ENCODE assay signal across 16 cellular contexts in genomic region chr11:84794663-84795443, GRCh38.
DNase-seq lines count a peak whose midpoint lies in the region; ATAC-seq and TF ChIP-seq lines count a peak whose summit lies in the region.
"Had no signal": no experiment of that assay in that cellular context is flagged by ENCODE, and none has a peak within 500 bp of the region (broad histone marks: within the 10 kb centered on the region; RNA-seq: fewer than 3 reads in every experiment).

No MANE protein-coding gene starts in this region.

- no peak overlapping the region for H3K18ac ChIP-seq in neuronal stem cell (ENCODE audit: low read length)

- H2AFZ ChIP-seq in neuronal stem cell (ENCODE audit: low read length): no peak overlapping the region

- ATAC-seq in aorta (ENCODE audit: low FRiP score) (peak; percentile 22), left colon (no peak)
- no peak for ATAC-seq in CD4-positive, alpha-beta T cell (ENCODE audit: poor library complexity)
- ATAC-seq: CD8-positive, alpha-beta T cell had no signal

- H3K36me3 Mint-ChIP-seq in chondrocyte (ENCODE audit: low read depth): no peaks in the 10 kb centered on the region
- H3K36me3 Mint-ChIP-seq in CD4-positive, alpha-beta T cell (ENCODE audit: low read depth): no peaks in the 10 kb centered on the region
- H3K36me3 Mint-ChIP-seq: CD8-positive, alpha-beta T cell had no signal

- no peak overlapping the region for H2BK12ac ChIP-seq in neuronal stem cell (ENCODE audit: low read length)

- H2BK15ac ChIP-seq in neuronal stem cell (ENCODE audit: low read length): no peak overlapping the region

- no peak overlapping the region for H3K9ac ChIP-seq in neuronal stem cell (ENCODE audit: low read depth, low read length, poor library complexity)

- no peak overlapping the region for H3K4me2 ChIP-seq in neuronal stem cell (ENCODE audit: insufficient read depth, low read length, poor library complexity, severe bottlenecking)

- POLR2A ChIA-PET in CD4-positive, alpha-beta T cell (lab: Charles Lee): no interaction called here

- H3K27me3 ChIP-seq in neuronal stem cell (ENCODE audit: control insufficient read depth in 3 of 3, insufficient read depth in 3 of 3, low read depth in 1 of 3, low read length in 3 of 3) (no peaks in the 10 kb centered on the region), aorta (ENCODE audit: control insufficient read depth in 1 of 2, insufficient read depth in 2 of 2, low read length in 1 of 2) (no peaks in the 10 kb centered on the region)
- H3K27me3 ChIP-seq in CD4-positive, alpha-beta T cell (ENCODE audit: control insufficient read depth, insufficient read depth, low read length): no peaks in the 10 kb centered on the region

- peaks cover 1% of the 10 kb centered on the region for H3K27me3 Mint-ChIP-seq in chondrocyte (ENCODE audit: low read depth)
- no peaks in the 10 kb centered on the region for H3K27me3 Mint-ChIP-seq in CD4-positive, alpha-beta T cell

- no peak overlapping the region for H3K27ac ChIP-seq in neuronal stem cell (replicated peaks; ENCODE audit: low read length)
- no peak overlapping the region for H3K27ac ChIP-seq in aorta (ENCODE audit: low read depth in 1 of 2, low read length in 2 of 2)
- no peak overlapping the region for H3K27ac ChIP-seq in CD4-positive, alpha-beta T cell (ENCODE audit: low read depth, low read length)
- H3K27ac ChIP-seq: 22Rv1 had no signal

- peak overlapping the region; percentile 55 for H4K8ac ChIP-seq in neuronal stem cell (ENCODE audit: low read depth, low read length)

- H3K79me1 ChIP-seq in neuronal stem cell (ENCODE audit: low read depth, low read length): no peaks in the 10 kb centered on the region

- H3K36me3 ChIP-seq in neuronal stem cell (replicated peaks in 1 of 2; ENCODE audit: control insufficient read depth in 2 of 2, insufficient read depth in 2 of 2, low read length in 2 of 2): no peaks in the 10 kb centered on the region
- H3K36me3 ChIP-seq in aorta (ENCODE audit: control insufficient read depth in 1 of 2, insufficient read depth in 2 of 2, low read length in 1 of 2): no peaks in the 10 kb centered on the region

- H2BK120ac ChIP-seq in neuronal stem cell (ENCODE audit: low read depth, low read length): no peak overlapping the region

- H3K4me3 ChIP-seq in neuronal stem cell (ENCODE audit: low read length in 2 of 2) (peak overlapping the region in 1 of 2 donors; percentile 44), aorta (ENCODE audit: low read length in 2 of 2) (no peak overlapping the region)

- no peak overlapping the region for H4K91ac ChIP-seq in neuronal stem cell (ENCODE audit: low read depth, low read length, poor library complexity)

- H2AK5ac ChIP-seq in neuronal stem cell (ENCODE audit: low read depth, low read length): no peak overlapping the region

- no peak overlapping the region for H3K4ac ChIP-seq in neuronal stem cell (ENCODE audit: low read length)

- DNase-seq in activated gamma-delta T cell (lab: John Stamatoyannopoulos, UW): peak; percentile 5
- no peak for DNase-seq in activated gamma-delta T cell treated with Interleukin-2 at 50 U/mL for 16 hours
- peak; percentile 63 for DNase-seq in chondrocyte (ENCODE audit: low spot score)
- no peak for DNase-seq in neuronal stem cell (ENCODE audit: low spot score)
- DNase-seq in aorta: no peak
- DNase-seq in left colon: no peak
- no peak for DNase-seq in CD4-positive, alpha-beta T cell
- DNase-seq: C1 segment of cervical spinal cord; CD8-positive, alpha-beta T cell; DMS153; DND-41; GOT3; H7; HCEC 1CT had no signal

- TF ChIP-seq CTCF in chondrocyte (IDR thresholded peaks at IDR 0.05): no peak
- TF ChIP-seq CTCF in CD4-positive, alpha-beta T cell (IDR thresholded peaks at IDR 0.05): no peak

- H3K23ac ChIP-seq in neuronal stem cell (ENCODE audit: low read depth, low read length, poor library complexity): no peak overlapping the region

- H3K4me1 ChIP-seq in neuronal stem cell (ENCODE audit: control insufficient read depth in 2 of 2, insufficient read depth in 1 of 2, low read depth in 1 of 2, low read length in 2 of 2): no peaks in the 10 kb centered on the region
- H3K4me1 ChIP-seq in aorta (ENCODE audit: control insufficient read depth in 1 of 2, insufficient read depth in 2 of 2, low read length in 2 of 2): no peaks in the 10 kb centered on the region
- H3K4me1 ChIP-seq: Caco-2 had no signal

- H3K14ac ChIP-seq in neuronal stem cell (ENCODE audit: low read length): no peak overlapping the region

- intact Hi-C loops in aorta (cut with DNase I) (no loop called here), left colon (cut with DNase I, micrococcal nuclease) (no loop called here)
- intact Hi-C loops in CD4-positive, alpha-beta T cell (cut with DNase I, micrococcal nuclease): no loop called here

- H3K9me3 ChIP-seq in neuronal stem cell (replicated peaks in 1 of 2; ENCODE audit: control insufficient read depth in 2 of 2, insufficient read depth in 1 of 2, low read depth in 1 of 2, low read length in 2 of 2): peaks cover 0 to 2% of the 10 kb centered on the region in 2 donors
- peaks cover 4% of the 10 kb centered on the region for H3K9me3 ChIP-seq in aorta (ENCODE audit: control insufficient read depth, low read length)
- peaks cover 12% of the 10 kb centered on the region for H3K9me3 ChIP-seq in CD4-positive, alpha-beta T cell (ENCODE audit: control insufficient read depth, low read length)

- no CpG with 5 or more reads among the region's 10 CpGs for WGBS in neuronal stem cell (ENCODE audit: extremely low coverage in 2 of 2, insufficient read length in 2 of 2, insufficient replicate concordance in 1 of 2), 2 donors
- WGBS in aorta, 2 donors: 88 to 89% methylated on average over 10 of the region's 10 CpGs

- peaks cover 5% of the 10 kb centered on the region for H3K9me3 Mint-ChIP-seq in chondrocyte (ENCODE audit: low read depth)
- peaks cover 10% of the 10 kb centered on the region for H3K9me3 Mint-ChIP-seq in CD4-positive, alpha-beta T cell

- CTCF ChIA-PET in CD4-positive, alpha-beta T cell (lab: Charles Lee): no interaction called here

- H2BK5ac ChIP-seq in neuronal stem cell (ENCODE audit: low read length): no peak overlapping the region

- H3K4me3 Mint-ChIP-seq in chondrocyte (ENCODE audit: unreplicated experiment): no peak overlapping the region
- no peak overlapping the region for H3K4me3 Mint-ChIP-seq in CD4-positive, alpha-beta T cell
- H3K4me3 Mint-ChIP-seq: CD8-positive, alpha-beta T cell had no signal

- no peaks in the 10 kb centered on the region for H3K4me1 Mint-ChIP-seq in chondrocyte (ENCODE audit: low read depth)
- no peaks in the 10 kb centered on the region for H3K4me1 Mint-ChIP-seq in CD4-positive, alpha-beta T cell (ENCODE audit: low read depth)

- H3K27ac Mint-ChIP-seq in chondrocyte (ENCODE audit: unreplicated experiment): no peak overlapping the region
- H3K27ac Mint-ChIP-seq in CD4-positive, alpha-beta T cell: no peak overlapping the region
- H3K27ac Mint-ChIP-seq: CD8-positive, alpha-beta T cell had no signal

Comparison
In these comparisons a context has a peak if more than half of its experiments do, and no peak if none do; other contexts are left out.
1. DNase-seq: peak in activated gamma-delta T cell (single experiment) and chondrocyte (single experiment); none in activated gamma-delta T cell treated with Interleukin-2 at 50 U/mL for 16 hours (single experiment), neuronal stem cell (single experiment), aorta (0 of 2), left colon (0 of 2) and CD4-positive, alpha-beta T cell (0 of 10).